16 cellular contexts compared by ENCODE assay signal in the genomic region with DNA sequence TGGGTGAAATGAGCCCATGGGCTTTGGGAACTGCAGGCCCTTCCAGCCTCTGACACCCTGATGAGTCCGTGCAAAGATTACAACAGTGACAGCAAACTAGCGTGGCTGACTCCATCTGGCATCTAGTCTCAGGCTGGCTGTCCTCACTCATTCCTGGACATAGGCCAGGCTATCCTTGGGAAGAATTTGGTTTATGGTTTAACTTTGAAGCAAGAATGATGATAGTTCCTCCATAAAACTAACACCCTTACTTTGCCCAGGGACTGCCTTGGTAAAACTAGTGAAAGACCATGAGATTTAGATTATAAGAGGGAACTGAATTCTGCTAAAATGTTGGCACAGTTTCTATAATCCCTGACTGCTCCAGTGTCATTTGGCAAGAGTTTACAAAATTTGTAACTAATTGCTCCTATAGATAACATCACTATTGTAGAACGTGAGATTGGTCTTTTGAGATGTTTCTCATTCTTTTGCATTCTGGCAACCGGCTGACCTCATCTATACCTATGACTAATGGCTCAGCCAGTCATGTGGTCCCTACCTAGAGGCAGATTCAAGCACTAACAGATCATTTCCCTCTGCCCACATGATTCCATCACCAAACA. TPM values are rescaled to one million over a fixed set of nuclear protein-coding genes. Genes with fewer than 3 reads are reported as not detected.
DNase-seq lines count a peak whose midpoint lies in the region; FAIRE-seq and TF ChIP-seq lines count a peak whose summit lies in the region.
"Not testable (repeated sequence)": the region's sequence is repeated elsewhere in the genome, so short reads cannot be mapped to it uniquely, and the experiment has no call there.
"Had no signal": no experiment of that assay in that cellular context is flagged by ENCODE, and none has a peak within 500 bp of the region (broad histone marks: within the 10 kb centered on the region; RNA-seq: fewer than 3 reads in every experiment).

No MANE protein-coding gene starts in this region.

- H3K9ac ChIP-seq in astrocyte (ENCODE audit: low read length), result peak overlapping the region; percentile 71

- DNase-seq in Caki2 (ENCODE audit: low read depth) (peak; percentile 86), RKO (ENCODE audit: low spot score) (peak; percentile 71), astrocyte (ENCODE audit: low read depth) (peak; percentile 91), dermis microvascular lymphatic vessel endothelial cell (ENCODE audit: low read depth in 2 of 2) (peak; percentile 40 to 90), foreskin melanocyte (peak; percentile 12), non-pigmented ciliary epithelial cell (ENCODE audit: low read depth) (peak; percentile 70)

- H3K4me2 ChIP-seq in astrocyte (ENCODE audit: low read length), result peak overlapping the region; percentile 62

- H3K79me2 ChIP-seq in astrocyte (ENCODE audit: insufficient read depth, low read length), result not testable (repeated sequence)

- H3K4me1 ChIP-seq in HEK293 (ENCODE audit: control insufficient read depth, insufficient read depth, low read length), result not testable (repeated sequence)
- H3K4me1 ChIP-seq in astrocyte (ENCODE audit: insufficient read depth, low read length), result peaks cover 15% of the 10 kb centered on the region

- not testable (repeated sequence) for H3K36me3 ChIP-seq in HEK293 (ENCODE audit: control insufficient read depth in 2 of 2, insufficient read depth in 1 of 2, low read length in 2 of 2); astrocyte (ENCODE audit: insufficient read depth, low read length)

- not testable (repeated sequence) for H3K4me3 Mint-ChIP-seq in astrocyte (ENCODE audit: unreplicated experiment)

- not testable (repeated sequence) for H3K36me3 Mint-ChIP-seq in astrocyte (ENCODE audit: low read depth, unreplicated experiment)

- H3K27ac Mint-ChIP-seq in astrocyte (ENCODE audit: unreplicated experiment), result not testable (repeated sequence)

- FAIRE-seq in astrocyte (lab: Jason Lieb, UNC), result peak; percentile 67

- H3K9me3 ChIP-seq in HEK293 (ENCODE audit: control insufficient read depth, insufficient read depth, low read depth, low read length); astrocyte (ENCODE audit: insufficient read depth, low read depth, low read length): not testable (repeated sequence)

- POLR2A ChIA-PET in HEK293 (lab: Yijun Ruan, JAX), result not testable (repeated sequence)

- not testable (repeated sequence) for H3K4me1 Mint-ChIP-seq in astrocyte (ENCODE audit: low read depth, unreplicated experiment)

- peaks cover 22% of the 10 kb centered on the region for H3K9me3 Mint-ChIP-seq in astrocyte (ENCODE audit: unreplicated experiment)

- H3K27ac ChIP-seq in HEK293 (ENCODE audit: extremely low read depth, low read depth, low read length), result not testable (repeated sequence)
- H3K27ac ChIP-seq in astrocyte (ENCODE audit: low read depth, low read length), result peak overlapping the region; percentile 92

- not testable (repeated sequence) for H4K20me1 ChIP-seq in astrocyte (ENCODE audit: insufficient read depth, low read length)

- H3K27me3 ChIP-seq in astrocyte (ENCODE audit: insufficient read depth, low read length), result not testable (repeated sequence)

- not testable (repeated sequence) for H3K4me3 ChIP-seq in HEK293 (ENCODE audit: low read depth, low read length); astrocyte (ENCODE audit: insufficient read depth, low read depth, low read length)

- not testable (repeated sequence) for H3K27me3 Mint-ChIP-seq in astrocyte (ENCODE audit: low read depth, unreplicated experiment)

- in situ Hi-C loops in Caki2 (cut with HindIII; ENCODE audit: low pct_unique_long_range_greater_than_20kb, low sequenced_read_pairs), result not testable (repeated sequence)

- CTCF ChIA-PET in HEK293 (lab: Yijun Ruan, JAX), result interaction anchor here (0.6 to 1.6 kb wide), 6 partner anchors 8 to 370 kb away, joined by 3 to 6 read pairs (median 3); no protein-coding TSS in a partner anchor

- not testable (repeated sequence) for TF ChIP-seq CTCF in HEK293 (tag by site-specific recombination; IDR thresholded peaks at IDR 0.05); astrocyte (IDR thresholded peaks at IDR 0.05; ENCODE audit: insufficient read depth, low read depth, low read length)

- not testable (repeated sequence) for H2AFZ ChIP-seq in astrocyte (ENCODE audit: low read depth, low read length)

TF ChIP-seq in HEK293, 187 proteins besides CTCF, POLR2A, EP300 and RAD21:
- peak; percentile 74 for TF ChIP-seq ZNF366 (tag by site-specific recombination; conservative IDR thresholded peaks at IDR 0.05)
- 0 out of 2 replicates have a peak, but pooled peaks have one; percentile 36 for TF ChIP-seq FEZF1 (tag by site-specific recombination; IDR thresholded peaks at IDR 0.05)
- 0 out of 2 replicates have a peak, but pooled peaks have one; percentile 23 for TF ChIP-seq ZNF335 (tag by site-specific recombination; conservative IDR thresholded peaks at IDR 0.05)
- TF ChIP-seq, protein P1, sequence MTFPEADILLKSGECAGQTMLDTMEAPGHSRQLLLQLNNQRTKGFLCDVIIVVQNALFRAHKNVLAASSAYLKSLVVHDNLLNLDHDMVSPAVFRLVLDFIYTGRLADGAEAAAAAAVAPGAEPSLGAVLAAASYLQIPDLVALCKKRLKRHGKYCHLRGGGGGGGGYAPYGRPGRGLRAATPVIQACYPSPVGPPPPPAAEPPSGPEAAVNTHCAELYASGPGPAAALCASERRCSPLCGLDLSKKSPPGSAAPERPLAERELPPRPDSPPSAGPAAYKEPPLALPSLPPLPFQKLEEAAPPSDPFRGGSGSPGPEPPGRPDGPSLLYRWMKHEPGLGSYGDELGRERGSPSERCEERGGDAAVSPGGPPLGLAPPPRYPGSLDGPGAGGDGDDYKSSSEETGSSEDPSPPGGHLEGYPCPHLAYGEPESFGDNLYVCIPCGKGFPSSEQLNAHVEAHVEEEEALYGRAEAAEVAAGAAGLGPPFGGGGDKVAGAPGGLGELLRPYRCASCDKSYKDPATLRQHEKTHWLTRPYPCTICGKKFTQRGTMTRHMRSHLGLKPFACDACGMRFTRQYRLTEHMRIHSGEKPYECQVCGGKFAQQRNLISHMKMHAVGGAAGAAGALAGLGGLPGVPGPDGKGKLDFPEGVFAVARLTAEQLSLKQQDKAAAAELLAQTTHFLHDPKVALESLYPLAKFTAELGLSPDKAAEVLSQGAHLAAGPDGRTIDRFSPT (tag by site-specific recombination; IDR thresholded peaks at IDR 0.05), result peak; percentile 40; the same call in 1 of the 2 replicates
- peak; percentile 53 for TF ChIP-seq ZBTB48 (tag by site-specific recombination; IDR thresholded peaks at IDR 0.05)
- TF ChIP-seq ZBTB21 (tag by site-specific recombination; IDR thresholded peaks at IDR 0.05), result peak; percentile 57; the same call in 1 of the 2 replicates
- TF ChIP-seq, protein P2, sequence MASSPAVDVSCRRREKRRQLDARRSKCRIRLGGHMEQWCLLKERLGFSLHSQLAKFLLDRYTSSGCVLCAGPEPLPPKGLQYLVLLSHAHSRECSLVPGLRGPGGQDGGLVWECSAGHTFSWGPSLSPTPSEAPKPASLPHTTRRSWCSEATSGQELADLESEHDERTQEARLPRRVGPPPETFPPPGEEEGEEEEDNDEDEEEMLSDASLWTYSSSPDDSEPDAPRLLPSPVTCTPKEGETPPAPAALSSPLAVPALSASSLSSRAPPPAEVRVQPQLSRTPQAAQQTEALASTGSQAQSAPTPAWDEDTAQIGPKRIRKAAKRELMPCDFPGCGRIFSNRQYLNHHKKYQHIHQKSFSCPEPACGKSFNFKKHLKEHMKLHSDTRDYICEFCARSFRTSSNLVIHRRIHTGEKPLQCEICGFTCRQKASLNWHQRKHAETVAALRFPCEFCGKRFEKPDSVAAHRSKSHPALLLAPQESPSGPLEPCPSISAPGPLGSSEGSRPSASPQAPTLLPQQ (tag by site-specific recombination; IDR thresholded peaks at IDR 0.05), result peak; percentile 84
- peak; percentile 59 for TF ChIP-seq ZFP37 (tag by site-specific recombination; IDR thresholded peaks at IDR 0.05)
- peak; percentile 37; the same call in 1 of the 2 replicates for TF ChIP-seq ZFP69B (tag by site-specific recombination; IDR thresholded peaks at IDR 0.05)
- TF ChIP-seq ZNF629 (tag by site-specific recombination; IDR thresholded peaks at IDR 0.05), result peak; percentile 61
- TF ChIP-seq KLF8 (tag by site-specific recombination; IDR thresholded peaks at IDR 0.05), result peak; percentile 35; the same call in 1 of the 2 replicates
- TF ChIP-seq SP3 (tag by site-specific recombination; IDR thresholded peaks at IDR 0.05), result peak; percentile 37
TF ChIP-seq in HEK293: peak in this region for 12; not testable (repeated sequence) for 175.

RNA-seq across cellular contexts. Expression of a gene that starts 4.4 kb away (rescaled TPM):
- total RNA-seq in Caki2 (2014; rRNA removed; shearing (Covaris generic); ENCODE audit: low replicate concordance), result not detected in 2 replicates
- total RNA-seq in astrocyte, result not detected in 2 replicates
- total RNA-seq in dermis microvascular lymphatic vessel endothelial cell, result under 0.01 TPM in 1 of 2 replicates, not detected in the other
- total RNA-seq: activated naive CD8-positive, alpha-beta T cell treated with anti-CD3 and anti-CD28 coated beads for 36 hours; CD4-positive, alpha-beta memory T cell; endodermal cell; HepG2; lung; naive thymus-derived CD8-positive, alpha-beta T cell; OCI-LY7; smooth muscle cell; uterus had no signal

RNA-seq across cellular contexts. Expression of a gene that starts 14.9 kb away (rescaled TPM):
- not detected in 2 replicates for total RNA-seq in Caki2 (2014; rRNA removed; shearing (Covaris generic); ENCODE audit: low replicate concordance)
- total RNA-seq in astrocyte (0.23 TPM in 1 of 2 replicates, not detected in the other), dermis microvascular lymphatic vessel endothelial cell (not detected in 2 replicates)
- total RNA-seq: activated naive CD8-positive, alpha-beta T cell treated with anti-CD3 and anti-CD28 coated beads for 36 hours; CD4-positive, alpha-beta memory T cell; endodermal cell; HepG2; lung; naive thymus-derived CD8-positive, alpha-beta T cell; smooth muscle cell; uterus had no signal

RNA-seq across cellular contexts. Expression of a gene that starts 53.1 kb away (rescaled TPM):
- total RNA-seq in Caki2 (2014; rRNA removed; shearing (Covaris generic); ENCODE audit: low replicate concordance), result not detected in 2 replicates
- 0.52 and 1.0 TPM in 2 replicates for total RNA-seq in astrocyte
- 0.13 and 0.76 TPM in 2 replicates for total RNA-seq in dermis microvascular lymphatic vessel endothelial cell
- total RNA-seq: activated naive CD8-positive, alpha-beta T cell treated with anti-CD3 and anti-CD28 coated beads for 36 hours; CD4-positive, alpha-beta memory T cell; endodermal cell; HepG2; lung; naive thymus-derived CD8-positive, alpha-beta T cell; OCI-LY7; smooth muscle cell; uterus had no signal

Comparison
In these comparisons a context has a peak if more than half of its experiments do, and no peak if none do; other contexts are left out.
1. DNase-seq: peak in every context shown above with its lines; median percentile 91 in astrocyte; 86 in Caki2; 71 in RKO; 70 in non-pigmented ciliary epithelial cell; 65 in dermis microvascular lymphatic vessel endothelial cell; 12 in foreskin melanocyte.